Comparison of ENCODE assay signal across 1 cellular context in the genomic region with DNA sequence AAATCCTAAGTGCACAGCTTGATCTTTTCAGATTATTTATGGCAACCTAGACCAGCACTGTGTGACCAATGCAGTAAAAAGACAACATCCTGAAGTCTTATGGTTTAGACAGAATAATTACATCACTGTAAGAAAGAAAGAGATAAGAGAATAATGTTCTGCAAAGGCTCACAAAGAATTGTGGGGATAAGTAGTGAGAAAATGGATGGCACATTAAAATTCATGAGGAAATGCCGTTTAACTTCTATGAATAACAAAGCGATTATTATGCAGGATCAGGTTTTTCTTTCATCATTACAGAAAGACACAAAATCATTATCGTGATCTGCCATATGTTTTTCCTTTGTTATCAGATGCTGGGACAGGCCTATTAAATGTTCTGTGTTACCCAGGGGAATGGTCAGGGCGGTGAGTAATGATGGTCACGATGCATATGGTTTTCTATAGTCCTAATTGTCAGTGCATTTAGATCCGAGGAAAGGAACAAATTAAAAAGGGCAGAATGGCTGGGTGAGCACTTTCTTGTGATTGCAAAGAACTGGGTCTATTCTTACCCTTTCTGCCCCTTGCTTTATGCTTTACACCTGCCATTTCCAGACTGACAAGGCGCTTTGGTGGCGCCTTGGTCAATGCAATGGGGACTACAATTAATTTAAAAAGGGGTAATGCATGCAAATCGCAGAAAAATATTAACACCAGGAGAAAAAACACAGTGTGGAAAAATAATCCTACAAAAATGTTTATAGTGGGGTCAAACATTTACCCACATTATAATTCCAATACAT.
TF ChIP-seq lines count a peak whose summit lies in the region.

No MANE protein-coding gene starts in this region.

TF ChIP-seq in SK-N-SH, 30 proteins besides CTCF, POLR2A, EP300 and RAD21 (continued from another document):
- TF ChIP-seq PBX3 (IDR thresholded peaks at IDR 0.05) = peak; percentile 40
- TF ChIP-seq, protein P1, sequence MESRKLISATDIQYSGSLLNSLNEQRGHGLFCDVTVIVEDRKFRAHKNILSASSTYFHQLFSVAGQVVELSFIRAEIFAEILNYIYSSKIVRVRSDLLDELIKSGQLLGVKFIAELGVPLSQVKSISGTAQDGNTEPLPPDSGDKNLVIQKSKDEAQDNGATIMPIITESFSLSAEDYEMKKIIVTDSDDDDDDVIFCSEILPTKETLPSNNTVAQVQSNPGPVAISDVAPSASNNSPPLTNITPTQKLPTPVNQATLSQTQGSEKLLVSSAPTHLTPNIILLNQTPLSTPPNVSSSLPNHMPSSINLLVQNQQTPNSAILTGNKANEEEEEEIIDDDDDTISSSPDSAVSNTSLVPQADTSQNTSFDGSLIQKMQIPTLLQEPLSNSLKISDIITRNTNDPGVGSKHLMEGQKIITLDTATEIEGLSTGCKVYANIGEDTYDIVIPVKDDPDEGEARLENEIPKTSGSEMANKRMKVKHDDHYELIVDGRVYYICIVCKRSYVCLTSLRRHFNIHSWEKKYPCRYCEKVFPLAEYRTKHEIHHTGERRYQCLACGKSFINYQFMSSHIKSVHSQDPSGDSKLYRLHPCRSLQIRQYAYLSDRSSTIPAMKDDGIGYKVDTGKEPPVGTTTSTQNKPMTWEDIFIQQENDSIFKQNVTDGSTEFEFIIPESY (IDR thresholded peaks at IDR 0.05; ENCODE audit: borderline replicate concordance, low read depth) = no peak
TF ChIP-seq in SK-N-SH: peak in this region for 11.
